17 cellular contexts compared by ENCODE assay signal in the genomic region with DNA sequence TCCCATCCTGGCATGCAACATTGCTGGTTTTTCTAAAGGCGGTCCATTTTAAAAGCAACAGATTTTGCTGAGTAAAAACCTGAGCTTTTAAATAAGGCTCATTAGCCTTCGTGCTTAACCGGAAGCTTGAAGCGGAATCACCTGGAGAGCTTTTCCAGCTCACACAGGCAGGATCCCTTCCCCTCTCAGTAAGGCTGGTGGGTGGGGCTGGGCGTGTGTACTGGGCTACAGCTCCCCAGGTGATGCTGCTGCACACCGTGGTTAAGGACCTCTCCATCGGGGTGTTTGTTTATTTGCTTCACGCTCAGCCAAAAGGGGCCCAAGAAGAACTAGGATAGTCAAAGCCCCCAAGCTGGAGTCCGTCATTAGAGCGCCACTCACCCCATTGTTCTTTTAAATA. TPM values are rescaled to one million over a fixed set of nuclear protein-coding genes. Genes with fewer than 3 reads are reported as not detected.
DNase-seq lines count a peak whose midpoint lies in the region; ATAC-seq and TF ChIP-seq lines count a peak whose summit lies in the region.
"Had no signal": no experiment of that assay in that cellular context is flagged by ENCODE, and none has a peak within 500 bp of the region (broad histone marks: within the 10 kb centered on the region; RNA-seq: fewer than 3 reads in every experiment).

No MANE protein-coding gene starts in this region.

- H3K27me3 ChIP-seq in iPS-15b (ENCODE audit: control insufficient read depth, insufficient read depth, low read length) (peaks cover 80% of the 10 kb centered on the region), smooth muscle cell (ENCODE audit: low read depth) (peaks cover 54% of the 10 kb centered on the region), lower lobe of right lung (ENCODE audit: low read depth) (peaks cover 45% of the 10 kb centered on the region)
- H3K27me3 ChIP-seq: upper lobe of left lung had no signal

- H3K4me1 ChIP-seq in iPS-15b (ENCODE audit: control insufficient read depth, insufficient read depth, low read length) (peaks cover 2% of the 10 kb centered on the region), smooth muscle cell (ENCODE audit: low read depth) (no peaks in the 10 kb centered on the region), lower lobe of right lung (no peaks in the 10 kb centered on the region)
- H3K4me1 ChIP-seq: upper lobe of left lung had no signal

- H3F3A ChIP-seq in smooth muscle cell (ENCODE audit: low read depth) = no peaks in the 10 kb centered on the region

- peak overlapping the region; percentile 58 for H3K4me2 ChIP-seq in smooth muscle cell

- no peaks in the 10 kb centered on the region for H3K79me2 ChIP-seq in smooth muscle cell (ENCODE audit: low read depth)

- intact Hi-C loops in lower lobe of right lung (cut with DNase I) = no loop called here

- H2AFZ ChIP-seq in smooth muscle cell (ENCODE audit: low read depth) = peak overlapping the region; percentile 70

- ATAC-seq in lower lobe of right lung = no peak
- ATAC-seq: naive thymus-derived CD8-positive, alpha-beta T cell had no signal

- H3K9ac ChIP-seq in iPS-15b (ENCODE audit: low read depth, low read length) (no peak overlapping the region), smooth muscle cell (ENCODE audit: low read depth) (no peak overlapping the region)

- 25% methylated on average over 10 of the region's 10 CpGs for WGBS in smooth muscle cell (ENCODE audit: low lambda C conversion rate)

- TF ChIP-seq CTCF in smooth muscle cell (IDR thresholded peaks at IDR 0.05; ENCODE audit: borderline replicate concordance, insufficient read depth, poor library complexity, severe bottlenecking) (no peak), lower lobe of right lung (IDR thresholded peaks at IDR 0.05) (no peak)

- H4K20me1 ChIP-seq in smooth muscle cell (ENCODE audit: low read depth) = no peaks in the 10 kb centered on the region

- no peaks in the 10 kb centered on the region for H3K9me3 ChIP-seq in iPS-15b (ENCODE audit: control insufficient read depth, insufficient read depth, low read length)
- H3K9me3 ChIP-seq in smooth muscle cell (replicated peaks; ENCODE audit: low read depth) = no peaks in the 10 kb centered on the region
- H3K9me3 ChIP-seq in lower lobe of right lung = no peaks in the 10 kb centered on the region
- H3K9me3 ChIP-seq: upper lobe of left lung had no signal

- H3K27ac ChIP-seq in smooth muscle cell (ENCODE audit: low read depth) = no peak overlapping the region
- H3K27ac ChIP-seq in lower lobe of right lung = no peak overlapping the region
- H3K27ac ChIP-seq: upper lobe of left lung had no signal

- DNase-seq in NCI-H2107 treated with DMSO at 0.1 percent for 48 hours (lab: John Stamatoyannopoulos, UW; ENCODE audit: unreplicated experiment) (peak; percentile 7), NCI-H2107 (lab: John Stamatoyannopoulos, UW) (no peak), NCI-H345 treated with DMSO at 0.1 percent for 48 hours (lab: John Stamatoyannopoulos, UW; ENCODE audit: unreplicated experiment) (peak; percentile 29), smooth muscle cell (lab: John Stamatoyannopoulos, UW; ENCODE audit: unreplicated experiment) (no peak), HK-2 (ENCODE audit: unreplicated experiment) (no peak), lower lobe of right lung (no peak), activated T-cell treated with anti-CD3 and anti-CD28 coated beads for 4 hours (no peak)
- DNase-seq: ACHN; activated CD4-positive, CD25-positive, alpha-beta regulatory T cell treated with anti-CD3 and anti-CD28 coated beads, Interleukin-2, amount 50 U/mL, for 72 hours; activated effector memory CD4-positive, alpha-beta T cell treated with Interleukin-2 at 50 U/mL for 16 hours; CD8-positive, alpha-beta memory T cell; naive thymus-derived CD8-positive, alpha-beta T cell; NCI-H2029 treated with DMSO at 0.1 percent for 48 hours; stimulated activated naive CD4-positive, alpha-beta T cell treated with Interleukin-2 at 50 U/mL for 16 hours; upper lobe of left lung had no signal

- H3K36me3 ChIP-seq in iPS-15b (ENCODE audit: control insufficient read depth, insufficient read depth, low read length) (no peaks in the 10 kb centered on the region), smooth muscle cell (ENCODE audit: low read depth) (no peaks in the 10 kb centered on the region), lower lobe of right lung (no peaks in the 10 kb centered on the region)
- H3K36me3 ChIP-seq: upper lobe of left lung had no signal

- H3K4me3 ChIP-seq in iPS-15b (ENCODE audit: low read depth, low read length) (peak overlapping the region; percentile 40), smooth muscle cell (no peak overlapping the region), lower lobe of right lung (no peak overlapping the region)
- H3K4me3 ChIP-seq: lung, upper lobe of left lung had no signal

RNA-seq across cellular contexts. Expression of a gene that starts 17.2 kb away (rescaled TPM):
- 11.8 and 13.7 TPM in 2 replicates for total RNA-seq in smooth muscle cell
- 4.9 and 7.5 TPM in 2 replicates for polyA plus RNA-seq in smooth muscle cell
- total RNA-seq in lower lobe of right lung = 1.8 TPM
- polyA plus RNA-seq: CD8-positive, alpha-beta memory T cell; naive thymus-derived CD8-positive, alpha-beta T cell had no signal

Comparison
In these comparisons a context has a peak if more than half of its experiments do, and no peak if none do; other contexts are left out.
1. DNase-seq: peak in NCI-H2107 treated with DMSO at 0.1 percent for 48 hours (single experiment) and NCI-H345 treated with DMSO at 0.1 percent for 48 hours (single experiment); none in NCI-H2107 (single experiment), smooth muscle cell (single experiment), HK-2 (single experiment), lower lobe of right lung (single experiment) and activated T-cell treated with anti-CD3 and anti-CD28 coated beads for 4 hours (single experiment).